ENCODE assay signal across 1 cellular context in the genomic region with DNA sequence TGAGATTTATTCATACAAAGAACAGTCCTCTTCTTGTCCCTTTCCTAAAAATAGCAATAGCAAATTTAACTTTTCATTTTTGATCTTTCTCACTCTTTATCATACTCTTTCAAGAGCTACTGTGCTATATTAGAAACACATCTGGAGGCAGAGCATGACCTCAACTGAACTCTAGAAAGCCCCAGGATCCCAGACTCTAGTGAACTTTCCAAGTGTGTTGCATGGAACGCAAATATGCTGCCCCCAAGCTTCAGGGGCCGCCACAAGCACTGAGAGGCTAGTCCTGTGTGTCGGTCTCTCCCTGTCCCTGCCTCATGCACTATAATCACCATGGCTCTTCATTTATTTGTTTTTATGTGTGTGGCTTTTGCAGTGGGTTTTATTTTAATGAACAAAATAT.
TF ChIP-seq lines count a peak whose summit lies in the region.

No MANE protein-coding gene starts in this region.

TF ChIP-seq in GM12878, 131 proteins besides CTCF, POLR2A, EP300 and RAD21:
- TF ChIP-seq RUNX3 (IDR thresholded peaks at IDR 0.05; ENCODE audit: low read length) (peak; percentile 18; the same call in 1 of the 2 replicates), NFIC (IDR thresholded peaks at IDR 0.05; ENCODE audit: low read depth, low read length) (peak; percentile 59; the same call in 1 of the 2 replicates), FOXM1 (IDR thresholded peaks at IDR 0.05; ENCODE audit: low read depth, low read length) (0 out of 2 replicates have a peak, but pooled peaks have one; percentile 38), ZNF217 (IDR thresholded peaks at IDR 0.05) (no peak), CHD4 (IDR thresholded peaks at IDR 0.05) (no peak), MEF2A (IDR thresholded peaks at IDR 0.05; ENCODE audit: insufficient read depth, low read depth, low read length) (peak; percentile 54; the same call in 1 of the 2 replicates), JUNB (IDR thresholded peaks at IDR 0.05) (0 out of 2 replicates have a peak, but pooled peaks have one; percentile 9), ZNF24 (IDR thresholded peaks at IDR 0.05) (no peak), RCOR1 (conservative IDR thresholded peaks at IDR 0.05; ENCODE audit: low read depth, low read length) (no peak)
- TF ChIP-seq, protein P1, sequence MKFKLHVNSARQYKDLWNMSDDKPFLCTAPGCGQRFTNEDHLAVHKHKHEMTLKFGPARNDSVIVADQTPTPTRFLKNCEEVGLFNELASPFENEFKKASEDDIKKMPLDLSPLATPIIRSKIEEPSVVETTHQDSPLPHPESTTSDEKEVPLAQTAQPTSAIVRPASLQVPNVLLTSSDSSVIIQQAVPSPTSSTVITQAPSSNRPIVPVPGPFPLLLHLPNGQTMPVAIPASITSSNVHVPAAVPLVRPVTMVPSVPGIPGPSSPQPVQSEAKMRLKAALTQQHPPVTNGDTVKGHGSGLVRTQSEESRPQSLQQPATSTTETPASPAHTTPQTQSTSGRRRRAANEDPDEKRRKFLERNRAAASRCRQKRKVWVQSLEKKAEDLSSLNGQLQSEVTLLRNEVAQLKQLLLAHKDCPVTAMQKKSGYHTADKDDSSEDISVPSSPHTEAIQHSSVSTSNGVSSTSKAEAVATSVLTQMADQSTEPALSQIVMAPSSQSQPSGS (IDR thresholded peaks at IDR 0.05; ENCODE audit: low read length): 0 out of 2 replicates have a peak, but pooled peaks have one; percentile 21
